1 cellular context compared by ENCODE assay signal in the genomic region with DNA sequence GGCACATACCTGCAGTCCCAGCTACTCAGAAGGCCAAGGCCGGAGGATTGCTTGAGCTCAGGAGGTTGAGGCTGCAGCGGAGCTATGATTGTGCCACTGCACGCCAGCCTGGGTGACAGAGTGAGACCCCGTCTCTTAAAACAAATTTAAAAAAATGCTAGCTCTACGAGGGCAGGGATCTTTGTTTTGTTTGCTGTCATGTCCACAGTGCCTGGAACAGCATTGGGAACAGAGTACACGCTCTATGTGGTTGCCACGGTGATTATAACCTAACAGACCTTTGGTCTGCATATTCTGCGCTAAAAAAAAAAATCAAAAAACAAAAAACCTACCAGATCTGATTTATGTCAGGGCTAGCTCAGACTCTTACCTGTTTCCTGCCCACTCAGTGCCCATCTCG.
TF ChIP-seq lines count a peak whose summit lies in the region.

No MANE protein-coding gene starts in this region.

TF ChIP-seq in HEK293, 187 proteins besides CTCF, POLR2A, EP300 and RAD21:
- TF ChIP-seq MZF1 (tag by site-specific recombination; IDR thresholded peaks at IDR 0.05; ENCODE audit: borderline replicate concordance) = peak; percentile 63; the same call in 1 of the 2 replicates
- TF ChIP-seq ZNF140 (tag by site-specific recombination; IDR thresholded peaks at IDR 0.05) = no peak
- TF ChIP-seq ZNF623 (tag by site-specific recombination; IDR thresholded peaks at IDR 0.05) = no peak
- TF ChIP-seq ZNF48 (tag by site-specific recombination; IDR thresholded peaks at IDR 0.05) = no peak
TF ChIP-seq in HEK293: peak in this region for 1.
